ENCODE assay signal across 11 cellular contexts in the genomic region with DNA sequence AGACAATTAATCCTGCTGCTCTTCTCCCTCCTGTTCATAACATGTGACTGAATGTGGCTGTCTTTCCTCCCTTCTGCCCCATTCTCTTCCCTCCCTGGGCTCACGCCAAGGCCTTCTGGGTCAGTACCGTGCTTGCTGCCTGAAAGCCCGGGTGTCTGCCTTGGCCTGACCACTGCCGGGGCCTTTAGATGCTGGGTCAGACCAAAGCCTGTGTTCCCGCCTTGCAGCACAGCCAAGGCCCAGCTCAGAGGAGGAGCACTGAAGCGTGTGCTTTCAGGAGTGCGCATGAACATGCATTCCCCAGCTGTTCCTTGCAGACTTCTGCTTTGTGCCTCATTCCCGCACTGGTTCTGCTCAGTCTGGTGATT. TPM values are rescaled to one million over a fixed set of nuclear protein-coding genes. Genes with fewer than 3 reads are reported as not detected.
DNase-seq lines count a peak whose midpoint lies in the region; ATAC-seq and TF ChIP-seq lines count a peak whose summit lies in the region.
"Had no signal": no experiment of that assay in that cellular context is flagged by ENCODE, and none has a peak within 500 bp of the region (broad histone marks: within the 10 kb centered on the region; RNA-seq: fewer than 3 reads in every experiment).

No MANE protein-coding gene starts in this region.

- intact Hi-C loops in dendritic cell treated with granulocyte-macrophage colony-stimulating factor and Interleukin-4, amounts not matched to agents 40 ng/mL and 50 ng/mL, for 4 days (cut with micrococcal nuclease), result no loop called here
- intact Hi-C loops in activated T-helper 1 cell treated with anti-CD3 and anti-CD28 coated beads, Interleukin-12 subunit alpha, Interleukin-12 subunit beta, Interleukin-2, Interleukin-4 antibody, amounts not matched to agents 30 ng/mL and 10 ng/mL and 1 ng/mL, durations not matched to agents 14 hours and 24 hours and 36 hours (cut with micrococcal nuclease), result no loop called here

- H3K4me3 ChIP-seq in GM23338, result no peak overlapping the region
- H3K4me3 ChIP-seq: BLaER1 treated with 17β-estradiol and CSF1 and Interleukin-3, amounts not matched to agents 10 nM and 100 nM; psoas muscle had no signal

- peak overlapping the region; percentile 83 for H2AFZ ChIP-seq in GM23338

- H3K36me3 Mint-ChIP-seq in GM23338 (ENCODE audit: low read depth), result no peaks in the 10 kb centered on the region
- H3K36me3 Mint-ChIP-seq in dendritic cell treated with granulocyte-macrophage colony-stimulating factor and Interleukin-4, amounts not matched to agents 40 ng/mL and 50 ng/mL, for 4 days (ENCODE audit: low read depth), result no peaks in the 10 kb centered on the region
- H3K36me3 Mint-ChIP-seq in immature natural killer cell, result peaks cover 0 to 2% (median 0%) of the 10 kb centered on the region in 3 donors
- H3K36me3 Mint-ChIP-seq in activated T-helper 1 cell treated with anti-CD3 and anti-CD28 coated beads, Interleukin-12 subunit alpha, Interleukin-12 subunit beta, Interleukin-2, Interleukin-4 antibody, amounts not matched to agents 30 ng/mL and 10 ng/mL and 1 ng/mL, durations not matched to agents 14 hours and 24 hours and 36 hours (ENCODE audit: low read depth), result no peaks in the 10 kb centered on the region

- H3K27ac ChIP-seq in GM23338 (ENCODE audit: low read depth), result no peak overlapping the region
- H3K27ac ChIP-seq: BLaER1 treated with 17β-estradiol and CSF1 and Interleukin-3, amounts not matched to agents 10 nM and 100 nM; psoas muscle had no signal

- H3K4me1 Mint-ChIP-seq in GM23338 (peaks cover 16% of the 10 kb centered on the region), immature natural killer cell (no peaks in the 10 kb centered on the region)
- peaks cover 51% of the 10 kb centered on the region for H3K4me1 Mint-ChIP-seq in dendritic cell treated with granulocyte-macrophage colony-stimulating factor and Interleukin-4, amounts not matched to agents 40 ng/mL and 50 ng/mL, for 4 days (ENCODE audit: low read depth)
- H3K4me1 Mint-ChIP-seq in activated T-helper 1 cell treated with anti-CD3 and anti-CD28 coated beads, Interleukin-12 subunit alpha, Interleukin-12 subunit beta, Interleukin-2, Interleukin-4 antibody, amounts not matched to agents 30 ng/mL and 10 ng/mL and 1 ng/mL, durations not matched to agents 14 hours and 24 hours and 36 hours (ENCODE audit: low read depth), result peaks cover 5% of the 10 kb centered on the region

- ATAC-seq in GM23338 (peak; percentile 31), left lobe of liver (peak; percentile 40)
- ATAC-seq: psoas muscle had no signal

- H3K79me2 ChIP-seq in GM23338 (replicated peaks; ENCODE audit: insufficient read depth), result no peaks in the 10 kb centered on the region

- peak overlapping the region; percentile 14; the same call in 1 of the 2 replicates for H3K27ac Mint-ChIP-seq in GM23338
- peak overlapping the region; percentile 61 for H3K27ac Mint-ChIP-seq in dendritic cell treated with granulocyte-macrophage colony-stimulating factor and Interleukin-4, amounts not matched to agents 40 ng/mL and 50 ng/mL, for 4 days
- no peak overlapping the region for H3K27ac Mint-ChIP-seq in immature natural killer cell
- no peak overlapping the region for H3K27ac Mint-ChIP-seq in activated T-helper 1 cell treated with anti-CD3 and anti-CD28 coated beads, Interleukin-12 subunit alpha, Interleukin-12 subunit beta, Interleukin-2, Interleukin-4 antibody, amounts not matched to agents 30 ng/mL and 10 ng/mL and 1 ng/mL, durations not matched to agents 14 hours and 24 hours and 36 hours

- H3K9me3 Mint-ChIP-seq in GM23338, result no peaks in the 10 kb centered on the region
- H3K9me3 Mint-ChIP-seq in dendritic cell treated with granulocyte-macrophage colony-stimulating factor and Interleukin-4, amounts not matched to agents 40 ng/mL and 50 ng/mL, for 4 days, result no peaks in the 10 kb centered on the region
- no peaks in the 10 kb centered on the region for H3K9me3 Mint-ChIP-seq in immature natural killer cell
- H3K9me3 Mint-ChIP-seq in activated T-helper 1 cell treated with anti-CD3 and anti-CD28 coated beads, Interleukin-12 subunit alpha, Interleukin-12 subunit beta, Interleukin-2, Interleukin-4 antibody, amounts not matched to agents 30 ng/mL and 10 ng/mL and 1 ng/mL, durations not matched to agents 14 hours and 24 hours and 36 hours, result no peaks in the 10 kb centered on the region

- H3K9me2 ChIP-seq in GM23338 (ENCODE audit: insufficient read depth), result no peaks in the 10 kb centered on the region

- no peaks in the 10 kb centered on the region for H3K4me1 ChIP-seq in GM23338 (ENCODE audit: insufficient read depth)
- H3K4me1 ChIP-seq: psoas muscle had no signal

- no peaks in the 10 kb centered on the region for H3K27me3 ChIP-seq in GM23338 (ENCODE audit: insufficient read depth)

- no peak for TF ChIP-seq CTCF in GM23338 (conservative IDR thresholded peaks at IDR 0.05; ENCODE audit: low read depth in 2 of 2)

- no peak for DNase-seq in GM23338 (ENCODE audit: low spot score)
- DNase-seq in left lobe of liver (ENCODE audit: low spot score), result no peak
- peak; percentile 71 for DNase-seq in renal cortical epithelial cell (ENCODE audit: low read depth)
- DNase-seq in dedifferentiated amniotic fluid mesenchymal stem cell (ENCODE audit: extremely low spot score), result no peak
- no peak for DNase-seq in immature natural killer cell
- DNase-seq in activated T-cell treated with anti-CD3 and anti-CD28 coated beads, Interleukin-2, amount 50 U/mL, for 48 hours, result no peak
- DNase-seq in activated T-helper 1 cell treated with anti-CD3 and anti-CD28 coated beads, Interleukin-12 subunit alpha, Interleukin-12 subunit beta, Interleukin-2, Interleukin-4 antibody, amounts not matched to agents 30 ng/mL and 10 ng/mL and 1 ng/mL, durations not matched to agents 14 hours and 24 hours and 36 hours (ENCODE audit: low spot score), result no peak
- DNase-seq: aorta had no signal

- no peak overlapping the region for H3K4me2 ChIP-seq in GM23338
- H3K4me2 ChIP-seq: BLaER1 treated with 17β-estradiol and CSF1 and Interleukin-3, amounts not matched to agents 10 nM and 100 nM had no signal

- H3F3A ChIP-seq in GM23338 (replicated peaks; ENCODE audit: low read depth), result no peaks in the 10 kb centered on the region

- H3K36me3 ChIP-seq in GM23338 (ENCODE audit: insufficient read depth), result no peaks in the 10 kb centered on the region
- H3K36me3 ChIP-seq: BLaER1 treated with 17β-estradiol and CSF1 and Interleukin-3, amounts not matched to agents 10 nM and 100 nM had no signal

- H3K27me3 Mint-ChIP-seq in GM23338 (ENCODE audit: insufficient read depth, low read depth, poor library complexity) (peaks cover 2% of the 10 kb centered on the region), immature natural killer cell (ENCODE audit: low read depth in 3 of 3) (peaks cover 2 to 3% (median 2%) of the 10 kb centered on the region in 3 donors)
- H3K27me3 Mint-ChIP-seq in dendritic cell treated with granulocyte-macrophage colony-stimulating factor and Interleukin-4, amounts not matched to agents 40 ng/mL and 50 ng/mL, for 4 days, result peaks cover 11% of the 10 kb centered on the region
- no peaks in the 10 kb centered on the region for H3K27me3 Mint-ChIP-seq in activated T-helper 1 cell treated with anti-CD3 and anti-CD28 coated beads, Interleukin-12 subunit alpha, Interleukin-12 subunit beta, Interleukin-2, Interleukin-4 antibody, amounts not matched to agents 30 ng/mL and 10 ng/mL and 1 ng/mL, durations not matched to agents 14 hours and 24 hours and 36 hours (ENCODE audit: insufficient read depth)

- no peak overlapping the region for H3K4me3 Mint-ChIP-seq in GM23338
- H3K4me3 Mint-ChIP-seq in dendritic cell treated with granulocyte-macrophage colony-stimulating factor and Interleukin-4, amounts not matched to agents 40 ng/mL and 50 ng/mL, for 4 days, result no peak overlapping the region
- H3K4me3 Mint-ChIP-seq in immature natural killer cell, result no peak overlapping the region
- H3K4me3 Mint-ChIP-seq in activated T-helper 1 cell treated with anti-CD3 and anti-CD28 coated beads, Interleukin-12 subunit alpha, Interleukin-12 subunit beta, Interleukin-2, Interleukin-4 antibody, amounts not matched to agents 30 ng/mL and 10 ng/mL and 1 ng/mL, durations not matched to agents 14 hours and 24 hours and 36 hours, result no peak overlapping the region

- no peaks in the 10 kb centered on the region for H4K20me1 ChIP-seq in GM23338 (replicated peaks; ENCODE audit: insufficient read depth)
- H4K20me1 ChIP-seq: BLaER1 treated with 17β-estradiol and CSF1 and Interleukin-3, amounts not matched to agents 10 nM and 100 nM had no signal

TF ChIP-seq in GM23338, 12 proteins besides CTCF, POLR2A, EP300 and RAD21 (continues in another document):
- TF ChIP-seq POLR2AphosphoS5 (IDR thresholded peaks at IDR 0.05; ENCODE audit: low read depth) (no peak), ZNF114 (CRISPR knock-in tag; IDR thresholded peaks at IDR 0.05) (no peak), NANOG (IDR thresholded peaks at IDR 0.05; ENCODE audit: borderline replicate concordance) (no peak)

RNA-seq across cellular contexts. Expression of a gene that starts 27.0 kb away (rescaled TPM):
- total RNA-seq in GM23338 (2014; rRNA removed; shearing (Covaris generic)), result 166 and 168 TPM in 2 replicates
- polyA plus RNA-seq in GM23338 (2016; fragmentation: Nextera tagmentation; extraction: Ambion mirVana) (125 and 141 TPM in 2 replicates), immature natural killer cell (100 to 1,000 TPM; 123 to 205 (median 149) TPM)
- total RNA-seq in left lobe of liver (80.0 TPM), renal cortical epithelial cell (223 and 265 TPM in 2 replicates)
- total RNA-seq in activated T-helper 1 cell treated with anti-CD3 and anti-CD28 coated beads, Interleukin-12 subunit alpha, Interleukin-12 subunit beta, Interleukin-2, Interleukin-4 antibody, amounts not matched to agents 30 ng/mL and 10 ng/mL and 1 ng/mL, durations not matched to agents 14 hours and 24 hours and 36 hours, result 147 and 154 TPM in 2 replicates

Comparison
In these comparisons a context has a peak if more than half of its experiments do, and no peak if none do; other contexts are left out.
1. H3K27ac Mint-ChIP-seq: peak in GM23338 (single experiment) and dendritic cell treated with granulocyte-macrophage colony-stimulating factor and Interleukin-4, amounts not matched to agents 40 ng/mL and 50 ng/mL, for 4 days (single experiment); none in immature natural killer cell (0 of 6) and activated T-helper 1 cell treated with anti-CD3 and anti-CD28 coated beads, Interleukin-12 subunit alpha, Interleukin-12 subunit beta, Interleukin-2, Interleukin-4 antibody, amounts not matched to agents 30 ng/mL and 10 ng/mL and 1 ng/mL, durations not matched to agents 14 hours and 24 hours and 36 hours (single experiment).